1 cellular context compared by ENCODE assay signal in genomic region chr1:67664048-67664447, GRCh38.
TF ChIP-seq lines count a peak whose summit lies in the region.

No MANE protein-coding gene starts in this region.

TF ChIP-seq in HepG2, 621 proteins besides CTCF, POLR2A, EP300 and RAD21 (continued from another document and continues in another):
- TF ChIP-seq, protein P1, sequence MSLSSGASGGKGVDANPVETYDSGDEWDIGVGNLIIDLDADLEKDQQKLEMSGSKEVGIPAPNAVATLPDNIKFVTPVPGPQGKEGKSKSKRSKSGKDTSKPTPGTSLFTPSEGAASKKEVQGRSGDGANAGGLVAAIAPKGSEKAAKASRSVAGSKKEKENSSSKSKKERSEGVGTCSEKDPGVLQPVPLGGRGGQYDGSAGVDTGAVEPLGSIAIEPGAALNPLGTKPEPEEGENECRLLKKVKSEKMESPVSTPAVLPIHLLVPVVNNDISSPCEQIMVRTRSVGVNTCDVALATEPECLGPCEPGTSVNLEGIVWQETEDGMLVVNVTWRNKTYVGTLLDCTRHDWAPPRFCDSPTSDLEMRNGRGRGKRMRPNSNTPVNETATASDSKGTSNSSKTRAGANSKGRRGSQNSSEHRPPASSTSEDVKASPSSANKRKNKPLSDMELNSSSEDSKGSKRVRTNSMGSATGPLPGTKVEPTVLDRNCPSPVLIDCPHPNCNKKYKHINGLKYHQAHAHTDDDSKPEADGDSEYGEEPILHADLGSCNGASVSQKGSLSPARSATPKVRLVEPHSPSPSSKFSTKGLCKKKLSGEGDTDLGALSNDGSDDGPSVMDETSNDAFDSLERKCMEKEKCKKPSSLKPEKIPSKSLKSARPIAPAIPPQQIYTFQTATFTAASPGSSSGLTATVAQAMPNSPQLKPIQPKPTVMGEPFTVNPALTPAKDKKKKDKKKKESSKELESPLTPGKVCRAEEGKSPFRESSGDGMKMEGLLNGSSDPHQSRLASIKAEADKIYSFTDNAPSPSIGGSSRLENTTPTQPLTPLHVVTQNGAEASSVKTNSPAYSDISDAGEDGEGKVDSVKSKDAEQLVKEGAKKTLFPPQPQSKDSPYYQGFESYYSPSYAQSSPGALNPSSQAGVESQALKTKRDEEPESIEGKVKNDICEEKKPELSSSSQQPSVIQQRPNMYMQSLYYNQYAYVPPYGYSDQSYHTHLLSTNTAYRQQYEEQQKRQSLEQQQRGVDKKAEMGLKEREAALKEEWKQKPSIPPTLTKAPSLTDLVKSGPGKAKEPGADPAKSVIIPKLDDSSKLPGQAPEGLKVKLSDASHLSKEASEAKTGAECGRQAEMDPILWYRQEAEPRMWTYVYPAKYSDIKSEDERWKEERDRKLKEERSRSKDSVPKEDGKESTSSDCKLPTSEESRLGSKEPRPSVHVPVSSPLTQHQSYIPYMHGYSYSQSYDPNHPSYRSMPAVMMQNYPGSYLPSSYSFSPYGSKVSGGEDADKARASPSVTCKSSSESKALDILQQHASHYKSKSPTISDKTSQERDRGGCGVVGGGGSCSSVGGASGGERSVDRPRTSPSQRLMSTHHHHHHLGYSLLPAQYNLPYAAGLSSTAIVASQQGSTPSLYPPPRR (CRISPR knock-in tag; IDR thresholded peaks at IDR 0.05; ENCODE audit: borderline replicate concordance), result peak; percentile 42; the same call in 1 of the 2 replicates
- TF ChIP-seq, protein P2, sequence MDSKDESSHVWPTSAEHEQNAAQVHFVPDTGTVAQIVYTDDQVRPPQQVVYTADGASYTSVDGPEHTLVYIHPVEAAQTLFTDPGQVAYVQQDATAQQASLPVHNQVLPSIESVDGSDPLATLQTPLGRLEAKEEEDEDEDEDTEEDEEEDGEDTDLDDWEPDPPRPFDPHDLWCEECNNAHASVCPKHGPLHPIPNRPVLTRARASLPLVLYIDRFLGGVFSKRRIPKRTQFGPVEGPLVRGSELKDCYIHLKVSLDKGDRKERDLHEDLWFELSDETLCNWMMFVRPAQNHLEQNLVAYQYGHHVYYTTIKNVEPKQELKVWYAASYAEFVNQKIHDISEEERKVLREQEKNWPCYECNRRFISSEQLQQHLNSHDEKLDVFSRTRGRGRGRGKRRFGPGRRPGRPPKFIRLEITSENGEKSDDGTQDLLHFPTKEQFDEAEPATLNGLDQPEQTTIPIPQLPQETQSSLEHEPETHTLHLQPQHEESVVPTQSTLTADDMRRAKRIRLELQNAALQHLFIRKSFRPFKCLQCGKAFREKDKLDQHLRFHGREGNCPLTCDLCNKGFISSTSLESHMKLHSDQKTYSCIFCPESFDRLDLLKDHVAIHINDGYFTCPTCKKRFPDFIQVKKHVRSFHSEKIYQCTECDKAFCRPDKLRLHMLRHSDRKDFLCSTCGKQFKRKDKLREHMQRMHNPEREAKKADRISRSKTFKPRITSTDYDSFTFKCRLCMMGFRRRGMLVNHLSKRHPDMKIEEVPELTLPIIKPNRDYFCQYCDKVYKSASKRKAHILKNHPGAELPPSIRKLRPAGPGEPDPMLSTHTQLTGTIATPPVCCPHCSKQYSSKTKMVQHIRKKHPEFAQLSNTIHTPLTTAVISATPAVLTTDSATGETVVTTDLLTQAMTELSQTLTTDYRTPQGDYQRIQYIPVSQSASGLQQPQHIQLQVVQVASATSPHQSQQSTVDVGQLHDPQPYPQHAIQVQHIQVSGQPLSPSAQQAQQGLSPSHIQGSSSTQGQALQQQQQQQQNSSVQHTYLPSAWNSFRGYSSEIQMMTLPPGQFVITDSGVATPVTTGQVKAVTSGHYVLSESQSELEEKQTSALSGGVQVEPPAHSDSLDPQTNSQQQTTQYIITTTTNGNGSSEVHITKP (CRISPR knock-in tag; IDR thresholded peaks at IDR 0.05; ENCODE audit: low read depth), result no peak
- TF ChIP-seq SCMH1 (CRISPR knock-in tag; IDR thresholded peaks at IDR 0.05; ENCODE audit: borderline replicate concordance), result no peak
- peak; percentile 40; the same call in 1 of the 2 replicates for TF ChIP-seq NR2F6 (IDR thresholded peaks at IDR 0.05)
- 0 out of 2 replicates have a peak, but pooled peaks have one; percentile 52 for TF ChIP-seq NR2F6 (CRISPR knock-in tag; IDR thresholded peaks at IDR 0.05)
- 0 out of 2 replicates have a peak, but pooled peaks have one; percentile 44 for TF ChIP-seq BHLHE40 (IDR thresholded peaks at IDR 0.05; ENCODE audit: low read length)
- no peak for TF ChIP-seq ZNF207 (IDR thresholded peaks at IDR 0.05; ENCODE audit: borderline replicate concordance)
- no peak for TF ChIP-seq ZNF513 (CRISPR knock-in tag; conservative IDR thresholded peaks at IDR 0.05)
- TF ChIP-seq, protein P3, sequence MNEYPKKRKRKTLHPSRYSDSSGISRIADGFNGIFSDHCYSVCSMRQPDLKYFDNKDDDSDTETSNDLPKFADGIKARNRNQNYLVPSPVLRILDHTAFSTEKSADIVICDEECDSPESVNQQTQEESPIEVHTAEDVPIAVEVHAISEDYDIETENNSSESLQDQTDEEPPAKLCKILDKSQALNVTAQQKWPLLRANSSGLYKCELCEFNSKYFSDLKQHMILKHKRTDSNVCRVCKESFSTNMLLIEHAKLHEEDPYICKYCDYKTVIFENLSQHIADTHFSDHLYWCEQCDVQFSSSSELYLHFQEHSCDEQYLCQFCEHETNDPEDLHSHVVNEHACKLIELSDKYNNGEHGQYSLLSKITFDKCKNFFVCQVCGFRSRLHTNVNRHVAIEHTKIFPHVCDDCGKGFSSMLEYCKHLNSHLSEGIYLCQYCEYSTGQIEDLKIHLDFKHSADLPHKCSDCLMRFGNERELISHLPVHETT (CRISPR knock-in tag; conservative IDR thresholded peaks at IDR 0.05), result no peak
- no peak for TF ChIP-seq RAD51 (IDR thresholded peaks at IDR 0.05; ENCODE audit: borderline replicate concordance)
- no peak for TF ChIP-seq TCF7L2 (IDR thresholded peaks at IDR 0.05; ENCODE audit: low read depth, low read length)
- no peak for TF ChIP-seq ZNF124 (CRISPR knock-in tag; IDR thresholded peaks at IDR 0.05)
- no peak for TF ChIP-seq KMT2B (CRISPR knock-in tag; IDR thresholded peaks at IDR 0.05)
- no peak for TF ChIP-seq MTF2 (CRISPR knock-in tag; IDR thresholded peaks at IDR 0.05; ENCODE audit: borderline replicate concordance)
- no peak for TF ChIP-seq ZNF318 (CRISPR knock-in tag; IDR thresholded peaks at IDR 0.05)
- TF ChIP-seq SRF (IDR thresholded peaks at IDR 0.05; ENCODE audit: low read depth, low read length), result no peak
- TF ChIP-seq MED13 (CRISPR knock-in tag; IDR thresholded peaks at IDR 0.05), result no peak
- TF ChIP-seq XBP1 (CRISPR knock-in tag; IDR thresholded peaks at IDR 0.05), result no peak
- TF ChIP-seq, protein P4, sequence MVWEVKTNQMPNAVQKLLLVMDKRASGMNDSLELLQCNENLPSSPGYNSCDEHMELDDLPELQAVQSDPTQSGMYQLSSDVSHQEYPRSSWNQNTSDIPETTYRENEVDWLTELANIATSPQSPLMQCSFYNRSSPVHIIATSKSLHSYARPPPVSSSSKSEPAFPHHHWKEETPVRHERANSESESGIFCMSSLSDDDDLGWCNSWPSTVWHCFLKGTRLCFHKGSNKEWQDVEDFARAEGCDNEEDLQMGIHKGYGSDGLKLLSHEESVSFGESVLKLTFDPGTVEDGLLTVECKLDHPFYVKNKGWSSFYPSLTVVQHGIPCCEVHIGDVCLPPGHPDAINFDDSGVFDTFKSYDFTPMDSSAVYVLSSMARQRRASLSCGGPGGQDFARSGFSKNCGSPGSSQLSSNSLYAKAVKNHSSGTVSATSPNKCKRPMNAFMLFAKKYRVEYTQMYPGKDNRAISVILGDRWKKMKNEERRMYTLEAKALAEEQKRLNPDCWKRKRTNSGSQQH (CRISPR knock-in tag; IDR thresholded peaks at IDR 0.05; ENCODE audit: low read depth), result no peak
- TF ChIP-seq TFE3 (CRISPR knock-in tag; IDR thresholded peaks at IDR 0.05), result peak; percentile 62
- TF ChIP-seq ZSCAN12 (CRISPR knock-in tag; IDR thresholded peaks at IDR 0.05), result no peak
- TF ChIP-seq TMF1 (CRISPR knock-in tag; IDR thresholded peaks at IDR 0.05; ENCODE audit: low read depth), result no peak
- TF ChIP-seq NFKB2 (CRISPR knock-in tag; IDR thresholded peaks at IDR 0.05; ENCODE audit: borderline replicate concordance), result no peak
- no peak; the same call in 1 of the 2 replicates for TF ChIP-seq IKZF5 (CRISPR knock-in tag; IDR thresholded peaks at IDR 0.05)
- TF ChIP-seq XRCC5 (optimal IDR thresholded peaks at IDR 0.05; ENCODE audit: low read length), result no peak
- no peak for TF ChIP-seq ZNF746 (CRISPR knock-in tag; IDR thresholded peaks at IDR 0.05)
- TF ChIP-seq ZSCAN29 (CRISPR knock-in tag; conservative IDR thresholded peaks at IDR 0.05), result no peak
- no peak for TF ChIP-seq FOXK1 (CRISPR knock-in tag; IDR thresholded peaks at IDR 0.05; ENCODE audit: borderline replicate concordance, low read depth)
- TF ChIP-seq ZNF616 (CRISPR knock-in tag; IDR thresholded peaks at IDR 0.05; ENCODE audit: low read depth), result no peak
- no peak for TF ChIP-seq MIER3 (CRISPR knock-in tag; IDR thresholded peaks at IDR 0.05; ENCODE audit: borderline replicate concordance)
- no peak for TF ChIP-seq PITX1 (CRISPR knock-in tag; IDR thresholded peaks at IDR 0.05)
- TF ChIP-seq ZNF256 (CRISPR knock-in tag; conservative IDR thresholded peaks at IDR 0.05), result no peak
